Comparison of ENCODE assay signal across 25 cellular contexts in genomic region chr10:20215547-20216152, GRCh38.
"Had no signal": no experiment of that assay in that cellular context is flagged by ENCODE, and none has a peak within 500 bp of the region (broad histone marks: within the 10 kb centered on the region; RNA-seq: fewer than 3 reads in every experiment).

No MANE protein-coding gene starts in this region.

- H3K36me3 Mint-ChIP-seq: activated CD4-positive, alpha-beta memory T cell treated with anti-CD3 and anti-CD28 coated beads for 36 hours; activated naive CD8-positive, alpha-beta T cell treated with anti-CD3 and anti-CD28 coated beads, Interleukin-2, amount 10 ng/mL, durations not matched to agents 7 days and 5 days; memory B cell; stimulated activated effector memory CD8-positive, alpha-beta T cell treated with anti-CD3 and anti-CD28 coated beads, Interleukin-12 subunit alpha, Interleukin-12 subunit beta, amount 100 ng/mL, for 72 hours had no signal

- H3K4me1 ChIP-seq: colonic mucosa, stomach, suprapubic skin, uterus had no signal

- H3K27ac Mint-ChIP-seq: activated CD4-positive, alpha-beta memory T cell treated with anti-CD3 and anti-CD28 coated beads for 36 hours; activated naive CD4-positive, alpha-beta T cell treated with anti-CD3 and anti-CD28 coated beads for 36 hours; activated naive CD8-positive, alpha-beta T cell treated with anti-CD3 and anti-CD28 coated beads, Interleukin-2, amount 10 ng/mL, durations not matched to agents 7 days and 5 days; activated T-cell treated with anti-CD3 and anti-CD28 coated beads, Interleukin-2, amount 50 U/mL, for 72 hours; memory B cell; nephron progenitor cell; stimulated activated effector memory CD8-positive, alpha-beta T cell treated with anti-CD3 and anti-CD28 coated beads, Interleukin-12 subunit alpha, Interleukin-12 subunit beta, amount 100 ng/mL, for 72 hours; T-helper 1 cell treated with Interleukin-12 subunit alpha and Interleukin-12 subunit beta and Interleukin-4 antibody, amounts not matched to agents 30 μg/mL and 1 μg/mL, for 36 hours had no signal

- H3K4me1 Mint-ChIP-seq: activated naive CD8-positive, alpha-beta T cell treated with anti-CD3 and anti-CD28 coated beads, Interleukin-2, amount 10 ng/mL, durations not matched to agents 7 days and 5 days; memory B cell; nephron progenitor cell; stimulated activated effector memory CD8-positive, alpha-beta T cell treated with anti-CD3 and anti-CD28 coated beads, Interleukin-12 subunit alpha, Interleukin-12 subunit beta, amount 100 ng/mL, for 72 hours had no signal

- ATAC-seq: activated T-cell treated with anti-CD3 and anti-CD28 coated beads, Interleukin-2, amount 50 U/mL, for 72 hours; gastroesophageal sphincter; mucosa of descending colon; sciatic nerve; stimulated activated effector memory CD8-positive, alpha-beta T cell treated with anti-CD3 and anti-CD28 coated beads, Interleukin-12 subunit alpha, Interleukin-12 subunit beta, amount 100 ng/mL, for 72 hours had no signal

- H3K9me3 ChIP-seq: colonic mucosa, gastroesophageal sphincter, mucosa of descending colon, stomach, suprapubic skin, tibial nerve, uterus had no signal

- H3K4me3 Mint-ChIP-seq: activated CD4-positive, alpha-beta memory T cell treated with anti-CD3 and anti-CD28 coated beads for 36 hours; activated naive CD4-positive, alpha-beta T cell treated with anti-CD3 and anti-CD28 coated beads for 36 hours; activated naive CD8-positive, alpha-beta T cell treated with anti-CD3 and anti-CD28 coated beads, Interleukin-2, amount 10 ng/mL, durations not matched to agents 7 days and 5 days; activated T-cell treated with anti-CD3 and anti-CD28 coated beads, Interleukin-2, amount 50 U/mL, for 72 hours; memory B cell; nephron progenitor cell; stimulated activated effector memory CD8-positive, alpha-beta T cell treated with anti-CD3 and anti-CD28 coated beads, Interleukin-12 subunit alpha, Interleukin-12 subunit beta, amount 100 ng/mL, for 72 hours; T-helper 1 cell treated with Interleukin-12 subunit alpha and Interleukin-12 subunit beta and Interleukin-4 antibody, amounts not matched to agents 30 μg/mL and 1 μg/mL, for 36 hours had no signal

- H3K27me3 ChIP-seq: colonic mucosa, dorsolateral prefrontal cortex, gastroesophageal sphincter, stomach, suprapubic skin, tibial nerve, uterus had no signal

- H3K4me3 ChIP-seq: colonic mucosa, dorsolateral prefrontal cortex, gastroesophageal sphincter, mucosa of descending colon, stomach, suprapubic skin, tibial nerve, uterus had no signal

- DNase-seq: activated CD4-positive, alpha-beta memory T cell treated with anti-CD3 and anti-CD28 coated beads for 36 hours; activated CD4-positive, alpha-beta T cell treated with anti-CD3 and anti-CD28 coated beads for 48 hours; activated effector memory CD4-positive, alpha-beta T cell treated with Interleukin-2 at 50 U/mL for 16 hours; activated naive CD4-positive, alpha-beta T cell treated with anti-CD3 and anti-CD28 coated beads for 36 hours; activated naive CD8-positive, alpha-beta T cell treated with anti-CD3 and anti-CD28 coated beads, Interleukin-2, amount 10 ng/mL, durations not matched to agents 7 days and 5 days; activated T-cell treated with anti-CD3 and anti-CD28 coated beads, Interleukin-2, amount 50 U/mL, for 72 hours; amygdala; colonic mucosa; dorsolateral prefrontal cortex; head of caudate nucleus; mucosa of descending colon; nephron progenitor cell; occipital lobe; small intestine; stimulated activated CD4-positive, alpha-beta T cell treated with anti-CD3 and anti-CD28 coated beads, Interleukin-2, amount 100 ng/mL, for 24 hours; stomach; T1000; uterus had no signal

- H3K27me3 Mint-ChIP-seq: activated CD4-positive, alpha-beta memory T cell treated with anti-CD3 and anti-CD28 coated beads for 36 hours; activated naive CD8-positive, alpha-beta T cell treated with anti-CD3 and anti-CD28 coated beads, Interleukin-2, amount 10 ng/mL, durations not matched to agents 7 days and 5 days; memory B cell had no signal

- H3K36me3 ChIP-seq: colonic mucosa, stomach, uterus had no signal

- H3K27ac ChIP-seq: colonic mucosa, dorsolateral prefrontal cortex, gastroesophageal sphincter, stomach, suprapubic skin, tibial nerve, uterus had no signal

- H3K9me3 Mint-ChIP-seq: nephron progenitor cell had no signal
